ENCODE assay signal across 1 cellular context in genomic region chr15:88563638-88564037, GRCh38.
TF ChIP-seq lines count a peak whose summit lies in the region.

No MANE protein-coding gene starts in this region.

TF ChIP-seq in IMR-90, 13 proteins besides CTCF, POLR2A, EP300 and RAD21:
- TF ChIP-seq NFE2L2 (IDR thresholded peaks at IDR 0.05; ENCODE audit: low read depth, low read length) (no peak), FOS (IDR thresholded peaks at IDR 0.05; ENCODE audit: low read depth, low read length) (no peak), RCOR1 (IDR thresholded peaks at IDR 0.05; ENCODE audit: insufficient replicate concordance, low read length) (no peak), RFX5 (IDR thresholded peaks at IDR 0.05; ENCODE audit: low read depth, low read length) (no peak), BHLHE40 (IDR thresholded peaks at IDR 0.05; ENCODE audit: low read depth, low read length) (no peak), CEBPB (IDR thresholded peaks at IDR 0.05; ENCODE audit: low read depth, low read length) (no peak), SMC3 (IDR thresholded peaks at IDR 0.05; ENCODE audit: low read depth, low read length) (no peak), MXI1 (IDR thresholded peaks at IDR 0.05; ENCODE audit: borderline replicate concordance, low read depth, low read length) (no peak), MAZ (IDR thresholded peaks at IDR 0.05; ENCODE audit: borderline replicate concordance, low read depth, low read length) (no peak)
- TF ChIP-seq, protein P1, sequence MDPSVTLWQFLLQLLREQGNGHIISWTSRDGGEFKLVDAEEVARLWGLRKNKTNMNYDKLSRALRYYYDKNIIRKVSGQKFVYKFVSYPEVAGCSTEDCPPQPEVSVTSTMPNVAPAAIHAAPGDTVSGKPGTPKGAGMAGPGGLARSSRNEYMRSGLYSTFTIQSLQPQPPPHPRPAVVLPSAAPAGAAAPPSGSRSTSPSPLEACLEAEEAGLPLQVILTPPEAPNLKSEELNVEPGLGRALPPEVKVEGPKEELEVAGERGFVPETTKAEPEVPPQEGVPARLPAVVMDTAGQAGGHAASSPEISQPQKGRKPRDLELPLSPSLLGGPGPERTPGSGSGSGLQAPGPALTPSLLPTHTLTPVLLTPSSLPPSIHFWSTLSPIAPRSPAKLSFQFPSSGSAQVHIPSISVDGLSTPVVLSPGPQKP (IDR thresholded peaks at IDR 0.05; ENCODE audit: borderline replicate concordance, low read depth, low read length), result no peak
- TF ChIP-seq, protein P2, sequence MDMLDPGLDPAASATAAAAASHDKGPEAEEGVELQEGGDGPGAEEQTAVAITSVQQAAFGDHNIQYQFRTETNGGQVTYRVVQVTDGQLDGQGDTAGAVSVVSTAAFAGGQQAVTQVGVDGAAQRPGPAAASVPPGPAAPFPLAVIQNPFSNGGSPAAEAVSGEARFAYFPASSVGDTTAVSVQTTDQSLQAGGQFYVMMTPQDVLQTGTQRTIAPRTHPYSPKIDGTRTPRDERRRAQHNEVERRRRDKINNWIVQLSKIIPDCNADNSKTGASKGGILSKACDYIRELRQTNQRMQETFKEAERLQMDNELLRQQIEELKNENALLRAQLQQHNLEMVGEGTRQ (IDR thresholded peaks at IDR 0.05; ENCODE audit: low read depth, low read length), result no peak
